Comparison of ENCODE assay signal across 1 cellular context in the genomic region with DNA sequence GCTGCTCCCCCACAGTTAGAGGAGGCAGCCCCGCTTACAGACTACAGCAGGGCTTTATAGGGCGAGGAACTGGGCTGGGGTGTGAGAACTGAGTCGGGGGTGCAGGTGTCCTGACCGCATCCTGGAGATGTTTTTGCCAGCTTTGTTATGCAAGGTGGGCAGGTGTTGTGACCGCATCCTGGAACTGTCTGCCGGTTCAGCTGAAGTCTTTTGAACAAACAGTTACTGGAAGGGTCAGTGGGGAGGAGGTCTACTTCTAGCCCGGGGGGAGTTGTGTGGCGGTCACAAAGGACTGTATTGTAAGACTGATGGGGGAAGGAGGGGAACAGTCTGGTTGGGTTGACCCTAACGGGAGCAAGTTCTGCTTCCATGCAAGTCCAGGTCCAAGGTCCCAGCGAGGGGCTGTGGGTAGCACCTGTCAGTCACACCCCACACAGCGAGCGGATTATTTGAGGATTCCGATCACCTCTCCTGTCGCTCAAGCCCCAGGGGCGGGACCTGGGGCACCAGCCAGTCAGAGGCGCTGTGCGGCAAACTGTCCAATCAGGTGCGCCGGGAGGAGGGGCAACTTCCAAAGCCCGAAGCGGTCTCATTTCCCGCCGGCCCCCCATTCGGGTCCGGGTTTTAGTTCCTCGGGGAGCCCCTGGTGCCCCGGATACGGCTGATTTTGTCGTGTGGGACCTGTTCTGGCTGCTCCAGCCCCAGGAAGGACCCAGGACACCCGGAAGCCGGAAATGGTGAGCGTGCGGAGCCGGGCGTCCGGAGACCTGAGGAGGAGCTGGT.
TF ChIP-seq lines count a peak whose summit lies in the region.

TSS of gene ZNF101 (plus strand) at position 610 of the 783 bp plus-strand sequence. CDS start at position 735, 125 bp downstream.

TF ChIP-seq in HepG2, 621 proteins besides CTCF, POLR2A, EP300 and RAD21 (continued from another document and continues in another):
- TF ChIP-seq ZZZ3 (CRISPR knock-in tag; IDR thresholded peaks at IDR 0.05; ENCODE audit: borderline replicate concordance): peak; percentile 51; the same call in 1 of the 2 replicates
- TF ChIP-seq SNAPC4 (CRISPR knock-in tag; IDR thresholded peaks at IDR 0.05): no peak
- TF ChIP-seq, protein P1, sequence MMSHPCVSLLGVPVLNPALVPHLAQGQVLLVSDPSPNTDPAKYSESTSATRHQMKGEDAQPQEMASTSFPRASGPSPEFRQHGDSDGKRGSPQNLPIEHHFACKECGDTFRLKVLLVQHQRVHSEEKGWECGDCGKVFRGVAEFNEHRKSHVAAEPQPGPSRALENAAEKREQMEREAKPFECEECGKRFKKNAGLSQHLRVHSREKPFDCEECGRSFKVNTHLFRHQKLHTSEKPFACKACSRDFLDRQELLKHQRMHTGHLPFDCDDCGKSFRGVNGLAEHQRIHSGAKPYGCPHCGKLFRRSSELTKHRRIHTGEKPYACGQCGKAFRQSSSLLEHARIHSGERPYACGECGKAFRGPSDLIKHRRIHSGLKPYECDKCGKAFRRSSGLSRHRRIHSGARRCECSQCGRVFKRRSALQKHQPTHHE (CRISPR knock-in tag; IDR thresholded peaks at IDR 0.05; ENCODE audit: borderline replicate concordance): no peak
- TF ChIP-seq ONECUT2 (CRISPR knock-in tag; IDR thresholded peaks at IDR 0.05): 0 out of 2 replicates have a peak, but pooled peaks have one; percentile 24
- TF ChIP-seq IKZF4 (CRISPR knock-in tag; IDR thresholded peaks at IDR 0.05; ENCODE audit: borderline replicate concordance, low read depth, not compliant biosample characterization): no peak
- no peak; the same call in 1 of the 2 replicates for TF ChIP-seq ZNF564 (CRISPR knock-in tag; IDR thresholded peaks at IDR 0.05)
- TF ChIP-seq BRF2 (CRISPR knock-in tag; IDR thresholded peaks at IDR 0.05): no peak
- TF ChIP-seq, protein P2, sequence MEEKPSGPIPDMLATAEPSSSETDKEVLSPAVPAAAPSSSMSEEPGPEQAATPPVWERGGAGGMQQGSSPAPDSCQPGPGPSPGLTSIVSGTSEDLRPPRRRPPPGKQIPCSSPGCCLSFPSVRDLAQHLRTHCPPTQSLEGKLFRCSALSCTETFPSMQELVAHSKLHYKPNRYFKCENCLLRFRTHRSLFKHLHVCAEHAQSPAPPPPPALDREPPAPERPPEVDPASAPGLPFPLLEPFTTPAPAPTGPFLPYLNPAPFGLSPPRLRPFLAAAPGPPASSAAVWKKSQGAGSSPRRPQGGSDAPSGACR (CRISPR knock-in tag; IDR thresholded peaks at IDR 0.05): peak; percentile 92; the same call in 1 of the 2 replicates
- no peak; the same call in 1 of the 2 replicates for TF ChIP-seq PRDM15 (CRISPR knock-in tag; IDR thresholded peaks at IDR 0.05)
- 0 out of 2 replicates have a peak, but pooled peaks have one; percentile 48 for TF ChIP-seq ZNF589 (CRISPR knock-in tag; conservative IDR thresholded peaks at IDR 0.05)
- no peak for TF ChIP-seq ZNF83 (CRISPR knock-in tag; IDR thresholded peaks at IDR 0.05; ENCODE audit: borderline replicate concordance)
- TF ChIP-seq, protein P3, sequence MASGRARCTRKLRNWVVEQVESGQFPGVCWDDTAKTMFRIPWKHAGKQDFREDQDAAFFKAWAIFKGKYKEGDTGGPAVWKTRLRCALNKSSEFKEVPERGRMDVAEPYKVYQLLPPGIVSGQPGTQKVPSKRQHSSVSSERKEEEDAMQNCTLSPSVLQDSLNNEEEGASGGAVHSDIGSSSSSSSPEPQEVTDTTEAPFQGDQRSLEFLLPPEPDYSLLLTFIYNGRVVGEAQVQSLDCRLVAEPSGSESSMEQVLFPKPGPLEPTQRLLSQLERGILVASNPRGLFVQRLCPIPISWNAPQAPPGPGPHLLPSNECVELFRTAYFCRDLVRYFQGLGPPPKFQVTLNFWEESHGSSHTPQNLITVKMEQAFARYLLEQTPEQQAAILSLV (CRISPR knock-in tag; IDR thresholded peaks at IDR 0.05; ENCODE audit: borderline replicate concordance): no peak
- TF ChIP-seq NR2C2 (CRISPR knock-in tag; IDR thresholded peaks at IDR 0.05; ENCODE audit: borderline replicate concordance): peak; percentile 90
- no peak for TF ChIP-seq ZNF619 (CRISPR knock-in tag; IDR thresholded peaks at IDR 0.05)
- TF ChIP-seq, protein P4, sequence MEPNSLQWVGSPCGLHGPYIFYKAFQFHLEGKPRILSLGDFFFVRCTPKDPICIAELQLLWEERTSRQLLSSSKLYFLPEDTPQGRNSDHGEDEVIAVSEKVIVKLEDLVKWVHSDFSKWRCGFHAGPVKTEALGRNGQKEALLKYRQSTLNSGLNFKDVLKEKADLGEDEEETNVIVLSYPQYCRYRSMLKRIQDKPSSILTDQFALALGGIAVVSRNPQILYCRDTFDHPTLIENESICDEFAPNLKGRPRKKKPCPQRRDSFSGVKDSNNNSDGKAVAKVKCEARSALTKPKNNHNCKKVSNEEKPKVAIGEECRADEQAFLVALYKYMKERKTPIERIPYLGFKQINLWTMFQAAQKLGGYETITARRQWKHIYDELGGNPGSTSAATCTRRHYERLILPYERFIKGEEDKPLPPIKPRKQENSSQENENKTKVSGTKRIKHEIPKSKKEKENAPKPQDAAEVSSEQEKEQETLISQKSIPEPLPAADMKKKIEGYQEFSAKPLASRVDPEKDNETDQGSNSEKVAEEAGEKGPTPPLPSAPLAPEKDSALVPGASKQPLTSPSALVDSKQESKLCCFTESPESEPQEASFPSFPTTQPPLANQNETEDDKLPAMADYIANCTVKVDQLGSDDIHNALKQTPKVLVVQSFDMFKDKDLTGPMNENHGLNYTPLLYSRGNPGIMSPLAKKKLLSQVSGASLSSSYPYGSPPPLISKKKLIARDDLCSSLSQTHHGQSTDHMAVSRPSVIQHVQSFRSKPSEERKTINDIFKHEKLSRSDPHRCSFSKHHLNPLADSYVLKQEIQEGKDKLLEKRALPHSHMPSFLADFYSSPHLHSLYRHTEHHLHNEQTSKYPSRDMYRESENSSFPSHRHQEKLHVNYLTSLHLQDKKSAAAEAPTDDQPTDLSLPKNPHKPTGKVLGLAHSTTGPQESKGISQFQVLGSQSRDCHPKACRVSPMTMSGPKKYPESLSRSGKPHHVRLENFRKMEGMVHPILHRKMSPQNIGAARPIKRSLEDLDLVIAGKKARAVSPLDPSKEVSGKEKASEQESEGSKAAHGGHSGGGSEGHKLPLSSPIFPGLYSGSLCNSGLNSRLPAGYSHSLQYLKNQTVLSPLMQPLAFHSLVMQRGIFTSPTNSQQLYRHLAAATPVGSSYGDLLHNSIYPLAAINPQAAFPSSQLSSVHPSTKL (CRISPR knock-in tag; IDR thresholded peaks at IDR 0.05): peak; percentile 48; the same call in 1 of the 2 replicates
- peak; percentile 53; the same call in 1 of the 2 replicates for TF ChIP-seq ZBTB21 (CRISPR knock-in tag; IDR thresholded peaks at IDR 0.05)
- no peak for TF ChIP-seq NFATC3 (CRISPR knock-in tag; IDR thresholded peaks at IDR 0.05)
- TF ChIP-seq ZFP1 (CRISPR knock-in tag; IDR thresholded peaks at IDR 0.05): peak; percentile 46; the same call in 1 of the 2 replicates
- peak; percentile 11; the same call in 1 of the 2 replicates for TF ChIP-seq ZNF747 (CRISPR knock-in tag; IDR thresholded peaks at IDR 0.05; ENCODE audit: borderline replicate concordance)
- peak; percentile 67; the same call in 1 of the 2 replicates for TF ChIP-seq MIER3 (CRISPR knock-in tag; IDR thresholded peaks at IDR 0.05; ENCODE audit: borderline replicate concordance)
- TF ChIP-seq TMF1 (CRISPR knock-in tag; IDR thresholded peaks at IDR 0.05; ENCODE audit: low read depth): no peak
- TF ChIP-seq, protein P5, sequence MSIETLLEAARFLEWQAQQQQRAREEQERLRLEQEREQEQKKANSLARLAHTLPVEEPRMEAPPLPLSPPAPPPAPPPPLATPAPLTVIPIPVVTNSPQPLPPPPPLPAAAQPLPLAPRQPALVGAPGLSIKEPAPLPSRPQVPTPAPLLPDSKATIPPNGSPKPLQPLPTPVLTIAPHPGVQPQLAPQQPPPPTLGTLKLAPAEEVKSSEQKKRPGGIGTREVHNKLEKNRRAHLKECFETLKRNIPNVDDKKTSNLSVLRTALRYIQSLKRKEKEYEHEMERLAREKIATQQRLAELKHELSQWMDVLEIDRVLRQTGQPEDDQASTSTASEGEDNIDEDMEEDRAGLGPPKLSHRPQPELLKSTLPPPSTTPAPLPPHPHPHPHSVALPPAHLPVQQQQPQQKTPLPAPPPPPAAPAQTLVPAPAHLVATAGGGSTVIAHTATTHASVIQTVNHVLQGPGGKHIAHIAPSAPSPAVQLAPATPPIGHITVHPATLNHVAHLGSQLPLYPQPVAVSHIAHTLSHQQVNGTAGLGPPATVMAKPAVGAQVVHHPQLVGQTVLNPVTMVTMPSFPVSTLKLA (IDR thresholded peaks at IDR 0.05): no peak
- TF ChIP-seq ZNF260 (CRISPR knock-in tag; IDR thresholded peaks at IDR 0.05; ENCODE audit: borderline replicate concordance, low read depth): no peak
- TF ChIP-seq MXD1 (CRISPR knock-in tag; IDR thresholded peaks at IDR 0.05): peak; percentile 47; the same call in 1 of the 2 replicates
- TF ChIP-seq NR2F6 (IDR thresholded peaks at IDR 0.05): peak; percentile 87
- TF ChIP-seq NR2F6 (CRISPR knock-in tag; IDR thresholded peaks at IDR 0.05): peak; percentile 90
- no peak for TF ChIP-seq ZFP82 (CRISPR knock-in tag; IDR thresholded peaks at IDR 0.05; ENCODE audit: borderline replicate concordance)
